Comparison of ENCODE assay signal across 2 cellular contexts in genomic region chr2:38797953-38798352, GRCh38.
TF ChIP-seq lines count a peak whose summit lies in the region.

No MANE protein-coding gene starts in this region.

TF ChIP-seq in A549, 52 proteins besides CTCF, POLR2A, EP300 and RAD21:
- TF ChIP-seq SMC3 (IDR thresholded peaks at IDR 0.05) (no peak), FOSB (CRISPR knock-in tag; IDR thresholded peaks at IDR 0.05) (no peak), EHF (CRISPR knock-in tag; IDR thresholded peaks at IDR 0.05) (no peak), JUN (IDR thresholded peaks at IDR 0.05) (no peak), ZC3H11A (IDR thresholded peaks at IDR 0.05) (no peak), TP53 (CRISPR knock-in tag; IDR thresholded peaks at IDR 0.05) (no peak)

TF ChIP-seq in IMR-90, 13 proteins besides CTCF, POLR2A, EP300 and RAD21:
- no peak for TF ChIP-seq MAZ (IDR thresholded peaks at IDR 0.05; ENCODE audit: borderline replicate concordance, low read depth, low read length)
- TF ChIP-seq BHLHE40 (IDR thresholded peaks at IDR 0.05; ENCODE audit: low read depth, low read length): no peak
- no peak for TF ChIP-seq CEBPB (IDR thresholded peaks at IDR 0.05; ENCODE audit: low read depth, low read length)
- TF ChIP-seq MXI1 (IDR thresholded peaks at IDR 0.05; ENCODE audit: borderline replicate concordance, low read depth, low read length): no peak
